1 cellular context compared by ENCODE assay signal in genomic region chr11:15483205-15483604, GRCh38.
TF ChIP-seq lines count a peak whose summit lies in the region.

No MANE protein-coding gene starts in this region.

TF ChIP-seq in GM12878, 131 proteins besides CTCF, POLR2A, EP300 and RAD21 (continued from another document):
- TF ChIP-seq NFIC (IDR thresholded peaks at IDR 0.05; ENCODE audit: low read depth, low read length) (peak; percentile 50; the same call in 1 of the 2 replicates), SPI1 (IDR thresholded peaks at IDR 0.05; ENCODE audit: borderline replicate concordance, insufficient read depth, low read depth, low read length) (peak; percentile 78), RELB (IDR thresholded peaks at IDR 0.05; ENCODE audit: low read depth) (peak; percentile 65; the same call in 1 of the 2 replicates), E4F1 (IDR thresholded peaks at IDR 0.05; ENCODE audit: borderline replicate concordance, partially characterized antibody) (no peak), RUNX3 (IDR thresholded peaks at IDR 0.05; ENCODE audit: low read length) (peak; percentile 66), IKZF2 (IDR thresholded peaks at IDR 0.05) (peak in 1 of 2 experiments; percentile 33; a peak in 1 of 4 replicates), MTA2 (IDR thresholded peaks at IDR 0.05; ENCODE audit: low read depth) (peak; percentile 78), JUNB (IDR thresholded peaks at IDR 0.05) (peak; percentile 58), NR2C2 (IDR thresholded peaks at IDR 0.05; ENCODE audit: borderline replicate concordance, control insufficient read depth, insufficient read length, low read depth) (no peak), KDM1A (IDR thresholded peaks at IDR 0.05; ENCODE audit: borderline replicate concordance) (no peak)
